Comparison of ENCODE assay signal across 21 cellular contexts in genomic region chr13:43157796-43158195, GRCh38.
"Had no signal": no experiment of that assay in that cellular context is flagged by ENCODE, and none has a peak within 500 bp of the region (broad histone marks: within the 10 kb centered on the region; RNA-seq: fewer than 3 reads in every experiment).

No MANE protein-coding gene starts in this region.

- H3K27ac Mint-ChIP-seq: activated B cell treated with CpG ODN at 0.5 μM for 24 hours; activated CD4-positive, alpha-beta memory T cell treated with anti-CD3 and anti-CD28 coated beads for 36 hours; activated naive CD8-positive, alpha-beta T cell treated with anti-CD3 and anti-CD28 coated beads, Interleukin-2, amount 10 ng/mL, durations not matched to agents 7 days and 5 days; activated T-helper 17 cell treated with anti-CD3 and anti-CD28 coated beads, Interleukin-2, amount 50 U/mL, for 72 hours; natural killer cell; T-cell had no signal

- H3K27me3 ChIP-seq: body of pancreas, dorsolateral prefrontal cortex, gastrocnemius medialis, sigmoid colon, tibial nerve, uterus had no signal

- H3K4me1 Mint-ChIP-seq: activated B cell treated with CpG ODN at 0.5 μM for 24 hours; activated naive CD8-positive, alpha-beta T cell treated with anti-CD3 and anti-CD28 coated beads, Interleukin-2, amount 10 ng/mL, durations not matched to agents 7 days and 5 days; activated T-helper 17 cell treated with anti-CD3 and anti-CD28 coated beads, Interleukin-2, amount 50 U/mL, for 72 hours; natural killer cell; T-cell had no signal

- H3K9me3 ChIP-seq: body of pancreas, gastrocnemius medialis, sigmoid colon, uterus had no signal

- H3K4me3 Mint-ChIP-seq: activated B cell treated with CpG ODN at 0.5 μM for 24 hours; activated CD4-positive, alpha-beta memory T cell treated with anti-CD3 and anti-CD28 coated beads for 36 hours; activated naive CD8-positive, alpha-beta T cell treated with anti-CD3 and anti-CD28 coated beads, Interleukin-2, amount 10 ng/mL, durations not matched to agents 7 days and 5 days; activated T-helper 17 cell treated with anti-CD3 and anti-CD28 coated beads, Interleukin-2, amount 50 U/mL, for 72 hours; natural killer cell; T-cell had no signal

- H3K9ac ChIP-seq: parathyroid adenoma had no signal

- H3K36me3 ChIP-seq: gastrocnemius medialis, left ventricle myocardium inferior, sigmoid colon, tibial nerve, uterus had no signal

- ATAC-seq: activated T-helper 17 cell treated with anti-CD3 and anti-CD28 coated beads, Interleukin-2, amount 50 U/mL, for 72 hours; body of pancreas; natural killer cell; stimulated activated naive CD8-positive, alpha-beta T cell treated with anti-CD3 and anti-CD28 coated beads, Interleukin-15, Interleukin-2, amounts not matched to agents 100 U/mL and 50 U/mL, for 24 hours; T-cell had no signal

- DNase-seq: activated B cell treated with CpG ODN at 0.5 μM for 24 hours; activated CD4-positive, alpha-beta memory T cell treated with anti-CD3 and anti-CD28 coated beads for 36 hours; activated CD4-positive, alpha-beta T cell treated with anti-CD3 and anti-CD28 coated beads for 4 hours; activated naive CD4-positive, alpha-beta T cell; activated naive CD8-positive, alpha-beta T cell treated with anti-CD3 and anti-CD28 coated beads, Interleukin-2, amount 10 ng/mL, durations not matched to agents 7 days and 5 days; amygdala; body of pancreas; gastrocnemius medialis; head of caudate nucleus; kidney; left ventricle myocardium inferior; natural killer cell; sigmoid colon; stimulated activated naive CD8-positive, alpha-beta T cell treated with anti-CD3 and anti-CD28 coated beads, Interleukin-15, Interleukin-2, amounts not matched to agents 100 U/mL and 50 U/mL, for 24 hours; substantia nigra; T-cell; uterus had no signal

- H3K79me2 ChIP-seq: parathyroid adenoma had no signal

- H2AFZ ChIP-seq: parathyroid adenoma had no signal

- H3K27ac ChIP-seq: body of pancreas, gastrocnemius medialis, left ventricle myocardium inferior, parathyroid adenoma, sigmoid colon, tibial nerve, uterus had no signal

- H3K4me1 ChIP-seq: body of pancreas, gastrocnemius medialis, left ventricle myocardium inferior, parathyroid adenoma, sigmoid colon, tibial nerve, uterus had no signal

- H3K4me3 ChIP-seq: body of pancreas, dorsolateral prefrontal cortex, gastrocnemius medialis, left ventricle myocardium inferior, sigmoid colon, tibial nerve, uterus had no signal

- H3K9me3 Mint-ChIP-seq: activated B cell treated with CpG ODN at 0.5 μM for 24 hours; activated CD4-positive, alpha-beta memory T cell treated with anti-CD3 and anti-CD28 coated beads for 36 hours; activated naive CD8-positive, alpha-beta T cell treated with anti-CD3 and anti-CD28 coated beads, Interleukin-2, amount 10 ng/mL, durations not matched to agents 7 days and 5 days; activated T-helper 17 cell treated with anti-CD3 and anti-CD28 coated beads, Interleukin-2, amount 50 U/mL, for 72 hours; natural killer cell; T-cell had no signal

- H3K36me3 Mint-ChIP-seq: activated CD4-positive, alpha-beta memory T cell treated with anti-CD3 and anti-CD28 coated beads for 36 hours; activated naive CD8-positive, alpha-beta T cell treated with anti-CD3 and anti-CD28 coated beads, Interleukin-2, amount 10 ng/mL, durations not matched to agents 7 days and 5 days; natural killer cell; T-cell had no signal
